22 cellular contexts compared by ENCODE assay signal in genomic region chr1:115726570-115726969, GRCh38. TPM values are rescaled to one million over a fixed set of nuclear protein-coding genes. Genes with fewer than 3 reads are reported as not detected.
"Had no signal": no experiment of that assay in that cellular context is flagged by ENCODE, and none has a peak within 500 bp of the region (broad histone marks: within the 10 kb centered on the region; RNA-seq: fewer than 3 reads in every experiment).

No MANE protein-coding gene starts in this region.

- H3K4me1 ChIP-seq: body of pancreas, foreskin keratinocyte had no signal

- H3K36me3 Mint-ChIP-seq: activated CD8-positive, alpha-beta memory T cell treated with anti-CD3 and anti-CD28 coated beads, Interleukin-2, amount 10 ng/mL, durations not matched to agents 7 days and 5 days had no signal

- DNase-seq: activated CD4-positive, alpha-beta T cell treated with anti-CD3 and anti-CD28 coated beads, Interleukin-2, amount 10 ng/mL, durations not matched to agents 7 days and 5 days; activated CD8-positive, alpha-beta memory T cell treated with anti-CD3 and anti-CD28 coated beads, Interleukin-2, amount 10 ng/mL, durations not matched to agents 7 days and 5 days; activated CD8-positive, alpha-beta T cell treated with anti-CD3 and anti-CD28 coated beads for 36 hours; activated effector memory CD4-positive, alpha-beta T cell treated with anti-CD3 and anti-CD28 coated beads, Interleukin-2, amount 50 U/mL, for 16 hours; activated naive CD4-positive, alpha-beta T cell treated with anti-CD3 and anti-CD28 coated beads, Interleukin-2, amount 50 U/mL, for 16 hours; activated T-cell treated with anti-CD3 and anti-CD28 coated beads for 4 hours; anterior cingulate cortex; body of pancreas; foreskin keratinocyte; hypothalamus; posterior cingulate gyrus; SK-N-SH; trophoblast cell had no signal

- H3K27ac Mint-ChIP-seq: activated CD4-positive, alpha-beta T cell treated with anti-CD3 and anti-CD28 coated beads, Interleukin-2, amount 10 ng/mL, durations not matched to agents 7 days and 5 days; activated CD8-positive, alpha-beta memory T cell treated with anti-CD3 and anti-CD28 coated beads, Interleukin-2, amount 10 ng/mL, durations not matched to agents 7 days and 5 days; activated CD8-positive, alpha-beta T cell treated with anti-CD3 and anti-CD28 coated beads for 36 hours; stimulated activated naive CD8-positive, alpha-beta T cell treated with anti-CD3 and anti-CD28 coated beads, Interleukin-15, Interleukin-2, amounts not matched to agents 100 ng/mL and 50 ng/mL, for 24 hours had no signal

- H3K9me3 Mint-ChIP-seq: activated CD4-positive, alpha-beta T cell treated with anti-CD3 and anti-CD28 coated beads, Interleukin-2, amount 10 ng/mL, durations not matched to agents 7 days and 5 days; activated CD8-positive, alpha-beta T cell treated with anti-CD3 and anti-CD28 coated beads for 36 hours; stimulated activated naive CD8-positive, alpha-beta T cell treated with anti-CD3 and anti-CD28 coated beads, Interleukin-15, Interleukin-2, amounts not matched to agents 100 ng/mL and 50 ng/mL, for 24 hours had no signal

- H3K36me3 ChIP-seq: cardiac muscle cell, suprapubic skin had no signal

- H3K4me3 Mint-ChIP-seq: activated CD4-positive, alpha-beta T cell treated with anti-CD3 and anti-CD28 coated beads, Interleukin-2, amount 10 ng/mL, durations not matched to agents 7 days and 5 days; activated CD8-positive, alpha-beta memory T cell treated with anti-CD3 and anti-CD28 coated beads, Interleukin-2, amount 10 ng/mL, durations not matched to agents 7 days and 5 days; activated CD8-positive, alpha-beta T cell treated with anti-CD3 and anti-CD28 coated beads for 36 hours; stimulated activated naive CD8-positive, alpha-beta T cell treated with anti-CD3 and anti-CD28 coated beads, Interleukin-15, Interleukin-2, amounts not matched to agents 100 ng/mL and 50 ng/mL, for 24 hours had no signal

- H3K27me3 ChIP-seq: body of pancreas, cardiac muscle cell, foreskin keratinocyte, suprapubic skin had no signal

- H3K4me3 ChIP-seq: body of pancreas, cardiac muscle cell, suprapubic skin had no signal

- H3K27me3 Mint-ChIP-seq: activated CD4-positive, alpha-beta T cell treated with anti-CD3 and anti-CD28 coated beads, Interleukin-2, amount 10 ng/mL, durations not matched to agents 7 days and 5 days; activated CD8-positive, alpha-beta T cell treated with anti-CD3 and anti-CD28 coated beads for 36 hours had no signal

- H3K9me3 ChIP-seq: body of pancreas, SK-N-SH, suprapubic skin had no signal

- ATAC-seq: activated CD4-positive, CD25-positive, alpha-beta regulatory T cell treated with anti-CD3 and anti-CD28 coated beads, Interleukin-2, amount 50 U/mL, for 24 hours; activated CD8-positive, alpha-beta memory T cell treated with anti-CD3 and anti-CD28 coated beads, Interleukin-2, amount 10 ng/mL, durations not matched to agents 7 days and 5 days; activated CD8-positive, alpha-beta T cell treated with anti-CD3 and anti-CD28 coated beads for 36 hours; body of pancreas; foreskin keratinocyte had no signal

- H3K4me1 Mint-ChIP-seq: activated CD4-positive, alpha-beta T cell treated with anti-CD3 and anti-CD28 coated beads, Interleukin-2, amount 10 ng/mL, durations not matched to agents 7 days and 5 days; activated CD8-positive, alpha-beta memory T cell treated with anti-CD3 and anti-CD28 coated beads, Interleukin-2, amount 10 ng/mL, durations not matched to agents 7 days and 5 days had no signal

- H3K27ac ChIP-seq: body of pancreas, cardiac muscle cell, foreskin keratinocyte had no signal

RNA-seq across cellular contexts. Expression of gene CASQ2, which starts 41.9 kb away (rescaled TPM):
- total RNA-seq: activated CD4-positive, alpha-beta T cell treated with anti-CD3 and anti-CD28 coated beads, Interleukin-2, amount 10 ng/mL, durations not matched to agents 7 days and 5 days; activated CD8-positive, alpha-beta memory T cell treated with anti-CD3 and anti-CD28 coated beads, Interleukin-2, amount 10 ng/mL, durations not matched to agents 7 days and 5 days; activated CD8-positive, alpha-beta T cell treated with anti-CD3 and anti-CD28 coated beads for 36 hours; epithelial cell of proximal tubule; foreskin keratinocyte; mononuclear cell; renal cortical epithelial cell; T-helper 2 cell treated with Interferon-gamma antibody and Interleukin-4, amounts not matched to agents 100 ng/mL and 5 ng/mL, for 36 hours had no signal
- polyA plus RNA-seq: foreskin keratinocyte, neural cell, SK-N-SH had no signal
